ENCODE assay signal across 21 cellular contexts in the genomic region with DNA sequence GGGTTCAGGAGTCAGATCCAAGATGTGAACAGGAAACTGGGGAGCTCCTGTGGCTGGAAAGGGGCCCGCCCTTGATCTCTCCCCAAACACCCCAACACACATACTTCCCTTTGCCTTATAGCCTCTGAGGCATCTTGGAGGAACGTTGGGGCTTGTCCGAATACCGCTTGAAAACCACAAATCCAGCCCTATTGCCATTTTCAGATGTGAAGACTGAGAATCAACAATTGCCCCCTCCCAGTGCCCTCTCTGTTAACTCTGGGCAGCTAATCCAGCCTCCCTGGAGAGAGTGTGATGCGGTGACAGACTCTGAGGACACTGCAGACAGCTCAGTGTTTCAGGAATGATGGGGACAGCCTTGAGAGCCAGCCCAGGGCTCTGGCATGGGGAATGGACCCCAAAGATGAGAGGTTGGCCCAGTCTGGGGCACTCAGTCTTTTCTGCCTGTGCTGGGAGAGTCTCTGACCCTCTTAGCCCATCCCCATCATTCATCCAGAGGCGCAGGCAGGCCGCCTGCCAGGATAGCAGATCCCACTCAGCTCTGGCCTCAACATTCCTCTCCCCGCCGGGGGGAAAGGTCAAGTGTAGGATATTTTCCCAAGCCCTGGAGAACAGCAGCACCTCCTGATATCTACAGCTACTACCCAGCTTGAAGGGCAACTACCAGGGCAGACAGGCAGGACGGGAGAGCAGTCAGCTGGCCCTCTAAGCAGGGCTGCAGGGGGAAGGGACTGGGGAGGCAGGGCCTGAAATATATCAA.
DNase-seq lines count a peak whose midpoint lies in the region; TF ChIP-seq lines count a peak whose summit lies in the region.
"Had no signal": no experiment of that assay in that cellular context is flagged by ENCODE, and none has a peak within 500 bp of the region (broad histone marks: within the 10 kb centered on the region; RNA-seq: fewer than 3 reads in every experiment).

No MANE protein-coding gene starts in this region.

- H3K27ac Mint-ChIP-seq in nephron = peak overlapping the region; percentile 81 to 89 (median 85)
- H3K27ac Mint-ChIP-seq: activated naive CD8-positive, alpha-beta T cell treated with anti-CD3 and anti-CD28 coated beads, Interleukin-2, amount 10 ng/mL, durations not matched to agents 7 days and 5 days; activated T-helper 1 cell treated with anti-CD3 and anti-CD28 coated beads, Interleukin-12 subunit alpha, Interleukin-12 subunit beta, Interleukin-2, Interleukin-4 antibody, amounts not matched to agents 30 ng/mL and 10 ng/mL and 1 ng/mL, durations not matched to agents 14 hours and 24 hours and 36 hours; CD4-positive, alpha-beta memory T cell; memory B cell had no signal

- DNase-seq in EH (ENCODE audit: low read depth) (peak; percentile 62), MV-4-11 (lab: John Stamatoyannopoulos, UW) (peak; percentile 16), choroid plexus epithelial cell (ENCODE audit: low read depth) (peak; percentile 28), NOMO-1 (lab: John Stamatoyannopoulos, UW; ENCODE audit: unreplicated experiment in 2 of 2) (no peak), retina (no peak), AG20443 (ENCODE audit: low spot score) (no peak), NCI-H128 (lab: John Stamatoyannopoulos, UW; ENCODE audit: unreplicated experiment) (no peak)
- DNase-seq: activated CD4-positive, alpha-beta T cell treated with anti-CD3 and anti-CD28 coated beads for 1 hour; activated naive CD8-positive, alpha-beta T cell treated with anti-CD3 and anti-CD28 coated beads, Interleukin-2, amount 10 ng/mL, durations not matched to agents 7 days and 5 days; CD4-positive, alpha-beta memory T cell; effector CD4-positive, alpha-beta T cell; NCI-H1436; NCI-H774; right cardiac atrium; stimulated activated CD4-positive, alpha-beta T cell treated with anti-CD3 and anti-CD28 coated beads, Interleukin-1b, Interleukin-23, amount 100 ng/mL, for 48 hours; stomach; T1000 had no signal

- H3K36me3 Mint-ChIP-seq in nephron (ENCODE audit: low read depth) = no peaks in the 10 kb centered on the region
- H3K36me3 Mint-ChIP-seq: activated naive CD8-positive, alpha-beta T cell treated with anti-CD3 and anti-CD28 coated beads, Interleukin-2, amount 10 ng/mL, durations not matched to agents 7 days and 5 days; CD4-positive, alpha-beta memory T cell; memory B cell had no signal

- H3K9me3 Mint-ChIP-seq in nephron = no peaks in the 10 kb centered on the region
- H3K9me3 Mint-ChIP-seq: activated naive CD8-positive, alpha-beta T cell treated with anti-CD3 and anti-CD28 coated beads, Interleukin-2, amount 10 ng/mL, durations not matched to agents 7 days and 5 days; activated T-helper 1 cell treated with anti-CD3 and anti-CD28 coated beads, Interleukin-12 subunit alpha, Interleukin-12 subunit beta, Interleukin-2, Interleukin-4 antibody, amounts not matched to agents 30 ng/mL and 10 ng/mL and 1 ng/mL, durations not matched to agents 14 hours and 24 hours and 36 hours; CD4-positive, alpha-beta memory T cell; central memory CD8-positive, alpha-beta T cell; memory B cell had no signal

- peaks cover 74% of the 10 kb centered on the region for H3K4me1 Mint-ChIP-seq in nephron
- H3K4me1 Mint-ChIP-seq: activated naive CD8-positive, alpha-beta T cell treated with anti-CD3 and anti-CD28 coated beads, Interleukin-2, amount 10 ng/mL, durations not matched to agents 7 days and 5 days; CD4-positive, alpha-beta memory T cell; memory B cell had no signal

- peaks cover 9% of the 10 kb centered on the region for H3K27me3 Mint-ChIP-seq in nephron (ENCODE audit: low read depth)
- H3K27me3 Mint-ChIP-seq: central memory CD8-positive, alpha-beta T cell had no signal

- peak overlapping the region in 1 of 3 experiments; percentile 8 for H3K4me3 Mint-ChIP-seq in nephron
- H3K4me3 Mint-ChIP-seq: activated naive CD8-positive, alpha-beta T cell treated with anti-CD3 and anti-CD28 coated beads, Interleukin-2, amount 10 ng/mL, durations not matched to agents 7 days and 5 days; activated T-helper 1 cell treated with anti-CD3 and anti-CD28 coated beads, Interleukin-12 subunit alpha, Interleukin-12 subunit beta, Interleukin-2, Interleukin-4 antibody, amounts not matched to agents 30 ng/mL and 10 ng/mL and 1 ng/mL, durations not matched to agents 14 hours and 24 hours and 36 hours; CD4-positive, alpha-beta memory T cell; central memory CD8-positive, alpha-beta T cell; memory B cell had no signal

- TF ChIP-seq CTCF in choroid plexus epithelial cell (conservative IDR thresholded peaks at IDR 0.05; ENCODE audit: low read depth, low read length) (no peak), nephron (IDR thresholded peaks at IDR 0.05; ENCODE audit: unreplicated experiment in 3 of 3) (no peak)

- H3K4me3 ChIP-seq in choroid plexus epithelial cell (ENCODE audit: low read depth, low read length) = no peak overlapping the region
- H3K4me3 ChIP-seq: stomach had no signal

Comparison
In these comparisons a context has a peak if more than half of its experiments do, and no peak if none do; other contexts are left out.
1. DNase-seq: peak in EH (single experiment), MV-4-11 (single experiment) and choroid plexus epithelial cell (single experiment); none in NOMO-1 (0 of 2), retina (single experiment), AG20443 (single experiment) and NCI-H128 (single experiment).